8 cellular contexts compared by ENCODE assay signal in the genomic region with DNA sequence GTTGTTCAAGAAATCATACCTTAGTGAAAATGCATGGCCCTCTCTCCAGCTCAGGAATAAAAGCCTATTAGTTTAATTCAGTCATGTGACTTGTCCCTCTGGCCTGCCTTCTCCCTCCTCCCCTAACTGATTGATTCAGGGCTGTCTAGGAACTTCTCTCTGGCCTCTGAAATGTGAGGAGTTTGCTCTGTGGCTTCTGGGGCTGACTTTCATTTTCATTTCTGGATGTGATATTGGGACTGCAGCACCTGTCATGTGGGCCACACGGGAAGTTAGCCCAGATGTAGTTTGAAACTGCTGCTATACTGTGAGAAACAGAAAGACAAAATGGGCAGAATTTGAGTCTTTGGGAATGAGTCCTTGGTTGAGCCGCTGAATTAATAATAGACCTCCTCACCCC. TPM values are rescaled to one million over a fixed set of nuclear protein-coding genes. Genes with fewer than 3 reads are reported as not detected.
DNase-seq lines count a peak whose midpoint lies in the region; ATAC-seq, FAIRE-seq and TF ChIP-seq lines count a peak whose summit lies in the region.

No MANE protein-coding gene starts in this region.

- intact Hi-C loops in Calu3 (cut with micrococcal nuclease; ENCODE audit: unreplicated experiment): loop anchor here (5.0 kb wide), 2 partner anchors 36 to 44 kb away; a partner anchor contains a TSS
- intact Hi-C loops in pancreas (cut with DNase I): no loop called here
- intact Hi-C loops in testis (cut with DNase I; ENCODE audit: low total_unique reads): no loop called here

- H3K4me3 ChIP-seq in pancreas: peak overlapping the region in 1 of 4 donors; percentile 5
- no peak overlapping the region for H3K4me3 ChIP-seq in testis

- TF ChIP-seq POLR2A in testis (IDR thresholded peaks at IDR 0.05): no peak

- peak; percentile 53 for DNase-seq in Calu3
- DNase-seq in T-helper 17 cell: peak; percentile 14 to 33 (median 27)
- peak; percentile 18 to 50 for DNase-seq in central memory CD8-positive, alpha-beta T cell (ENCODE audit: low spot score in 2 of 2)
- peak in 4 of 6 donors; percentile 4 to 28 (median 15) for DNase-seq in pancreas
- DNase-seq in glutamatergic neuron: no peak
- DNase-seq in testis: no peak

- no TSS peak for BruUV-seq in Calu3 (replicated peaks; lab: Mats Ljungman, UMichigan)

- H3K9me3 ChIP-seq in T-helper 17 cell (ENCODE audit: control insufficient read depth, low read length, poor library complexity, severe bottlenecking) (no peaks in the 10 kb centered on the region), pancreas (no peaks in the 10 kb centered on the region), testis (no peaks in the 10 kb centered on the region)

- H3K36me3 ChIP-seq in pancreas (no peaks in the 10 kb centered on the region), testis (ENCODE audit: low read depth, missing control alignments) (no peaks in the 10 kb centered on the region)

- WGBS in pancreas, 2 donors: 22 to 25% methylated on average over 2 of the region's 2 CpGs
- WGBS in testis, 2 donors: 55 to 63% methylated on average over 2 of the region's 2 CpGs

- FAIRE-seq in pancreas (lab: Jason Lieb, UNC): no peak

- TF ChIP-seq CTCF in Calu3 (IDR thresholded peaks at IDR 0.05; ENCODE audit: unreplicated experiment) (no peak), pancreas (IDR thresholded peaks at IDR 0.05) (no peak), glutamatergic neuron (IDR thresholded peaks at IDR 0.05; ENCODE audit: partially characterized antibody, unreplicated experiment) (no peak), testis (IDR thresholded peaks at IDR 0.05) (no peak)

- H3K27ac ChIP-seq in pancreas: peak overlapping the region in 2 of 4 donors; percentile 37 to 44
- H3K27ac ChIP-seq in testis: no peak overlapping the region

- peak overlapping the region; percentile 78 for H3K27ac Mint-ChIP-seq in Calu3 (ENCODE audit: unreplicated experiment)
- peak overlapping the region; percentile 97 for H3K27ac Mint-ChIP-seq in T-helper 17 cell
- peak overlapping the region; percentile 89 for H3K27ac Mint-ChIP-seq in central memory CD8-positive, alpha-beta T cell (ENCODE audit: low read depth)
- no peak overlapping the region for H3K27ac Mint-ChIP-seq in glutamatergic neuron (ENCODE audit: unreplicated experiment)

- H3K4me1 Mint-ChIP-seq in Calu3 (ENCODE audit: low read depth, unreplicated experiment) (peaks cover 39% of the 10 kb centered on the region), T-helper 17 cell (peaks cover 65% of the 10 kb centered on the region), glutamatergic neuron (ENCODE audit: low read depth, unreplicated experiment) (peaks cover 1% of the 10 kb centered on the region)
- peaks cover 77% of the 10 kb centered on the region for H3K4me1 Mint-ChIP-seq in central memory CD8-positive, alpha-beta T cell

- H3K4me1 ChIP-seq in pancreas: peaks cover 0 to 22% (median 11%) of the 10 kb centered on the region in 3 donors
- no peaks in the 10 kb centered on the region for H3K4me1 ChIP-seq in testis

- H3K4me3 Mint-ChIP-seq in Calu3 (ENCODE audit: low read depth, unreplicated experiment): peak overlapping the region; percentile 61
- peak overlapping the region; percentile 94 for H3K4me3 Mint-ChIP-seq in T-helper 17 cell
- peak overlapping the region; percentile 69 for H3K4me3 Mint-ChIP-seq in central memory CD8-positive, alpha-beta T cell
- no peak overlapping the region for H3K4me3 Mint-ChIP-seq in glutamatergic neuron (ENCODE audit: unreplicated experiment)

- H3K9me3 Mint-ChIP-seq in Calu3 (ENCODE audit: low read depth, unreplicated experiment) (no peaks in the 10 kb centered on the region), glutamatergic neuron (ENCODE audit: unreplicated experiment) (peaks cover 3% of the 10 kb centered on the region)
- H3K9me3 Mint-ChIP-seq in central memory CD8-positive, alpha-beta T cell: no peaks in the 10 kb centered on the region

- H3K27me3 ChIP-seq in pancreas: no peaks in the 10 kb centered on the region
- H3K27me3 ChIP-seq in testis: no peaks in the 10 kb centered on the region

- CTCF ChIA-PET in Calu3 (lab: Charles Lee): no interaction called here

- peak; percentile 98 for ATAC-seq in GM19455 (IDR thresholded peaks at IDR 0.05; ENCODE audit: unreplicated experiment)
- ATAC-seq in HG03469 (IDR thresholded peaks at IDR 0.05; ENCODE audit: unreplicated experiment): peak; percentile 96
- peak; percentile 92 for ATAC-seq in T-helper 17 cell
- ATAC-seq in central memory CD8-positive, alpha-beta T cell (replicated peaks; ENCODE audit: extremely low read depth, poor library complexity, severe bottlenecking): peak; percentile 93
- ATAC-seq in pancreas: peak; percentile 92 to 97 (median 94)

- H3K36me3 Mint-ChIP-seq in Calu3 (ENCODE audit: insufficient read depth, unreplicated experiment) (peaks cover 4% of the 10 kb centered on the region), T-helper 17 cell (ENCODE audit: low read depth) (peaks cover 5% of the 10 kb centered on the region), glutamatergic neuron (ENCODE audit: unreplicated experiment) (no peaks in the 10 kb centered on the region)
- peaks cover 13% of the 10 kb centered on the region for H3K36me3 Mint-ChIP-seq in central memory CD8-positive, alpha-beta T cell (ENCODE audit: insufficient read depth)

- no peaks in the 10 kb centered on the region for H3K27me3 Mint-ChIP-seq in Calu3 (ENCODE audit: unreplicated experiment)
- no peaks in the 10 kb centered on the region for H3K27me3 Mint-ChIP-seq in T-helper 17 cell
- no peaks in the 10 kb centered on the region for H3K27me3 Mint-ChIP-seq in central memory CD8-positive, alpha-beta T cell
- no peaks in the 10 kb centered on the region for H3K27me3 Mint-ChIP-seq in glutamatergic neuron (ENCODE audit: unreplicated experiment)

RNA-seq across cellular contexts. Expression of a gene that starts 44.8 kb away (rescaled TPM):
- total RNA-seq in Calu3 (2022): 42.7 and 44.1 TPM in 2 replicates
- 100 to 1,000 TPM; 183 to 204 TPM for total RNA-seq in T-helper 17 cell
- total RNA-seq in pancreas: 10 to 100 TPM; 12.6 to 25.0 (median 15.1) TPM
- polyA plus RNA-seq in pancreas: 1 to 10 TPM; 4.7 to 8.1 TPM
- total RNA-seq in glutamatergic neuron (ENCODE audit: unreplicated experiment): 11.3 TPM
- 10 to 100 TPM; 14.4 to 18.0 TPM for total RNA-seq in testis
- polyA plus RNA-seq in testis (ENCODE audit: insufficient read depth, low read depth, low replicate concordance): 24.3 TPM

Comparison
In these comparisons a context has a peak if more than half of its experiments do, and no peak if none do; other contexts are left out.
1. DNase-seq: peak in Calu3 (single experiment), T-helper 17 cell (3 of 3), central memory CD8-positive, alpha-beta T cell (2 of 2) and pancreas (4 of 6); none in glutamatergic neuron (single experiment) and testis (single experiment).
2. Peak in every context shown above with its lines, with median percentiles within 50 percentile points of each other: ATAC-seq.